ENCODE assay signal across 12 cellular contexts in genomic region chr11:2903672-2904011, GRCh38. TPM values are rescaled to one million over a fixed set of nuclear protein-coding genes. Genes with fewer than 3 reads are reported as not detected.
DNase-seq lines count a peak whose midpoint lies in the region; ATAC-seq and TF ChIP-seq lines count a peak whose summit lies in the region.
"Had no signal": no experiment of that assay in that cellular context is flagged by ENCODE, and none has a peak within 500 bp of the region (broad histone marks: within the 10 kb centered on the region; RNA-seq: fewer than 3 reads in every experiment).

No MANE protein-coding gene starts in this region.

- no peak for DNase-seq in SK-N-SH
- no peak for DNase-seq in T-cell
- no peak for DNase-seq in esophagus squamous epithelium (lab: John Stamatoyannopoulos, UW)
- no peak for DNase-seq in progenitor cell of endocrine pancreas (ENCODE audit: low spot score, unreplicated experiment)
- DNase-seq in NCI-H446 treated with DMSO at 0.1 percent for 48 hours (lab: John Stamatoyannopoulos, UW) = no peak
- no peak for DNase-seq in Kasumi-1 (lab: John Stamatoyannopoulos, UW)
- no peak for DNase-seq in NCI-H187 treated with DMSO at 0.1 percent for 48 hours (lab: John Stamatoyannopoulos, UW)
- DNase-seq: left ventricle myocardium inferior had no signal

- H3K36me3 ChIP-seq in SK-N-SH (replicated peaks in 1 of 2; ENCODE audit: control insufficient read depth in 1 of 2, insufficient read depth in 2 of 2, low read length in 1 of 2) = no peaks in the 10 kb centered on the region
- peaks cover 0 to 15% (median 0%) of the 10 kb centered on the region in 3 donors for H3K36me3 ChIP-seq in esophagus squamous epithelium
- H3K36me3 ChIP-seq: left ventricle myocardium inferior, right atrium auricular region had no signal

- H3K4me3 ChIP-seq in SK-N-SH (ENCODE audit: low read depth in 2 of 2, low read length in 1 of 2) (no peak overlapping the region), esophagus squamous epithelium (peak overlapping the region in 2 of 4 donors; percentile 77 to 88)

- no peaks in the 10 kb centered on the region for H3K79me2 ChIP-seq in SK-N-SH (ENCODE audit: insufficient read depth)

- no peak for ATAC-seq in SK-N-SH treated with all-trans-retinoic acid at 6 μM for 48 hours
- ATAC-seq in T-cell (replicated peaks in 1 of 4) = no peak
- ATAC-seq: gastroesophageal sphincter had no signal

- H3K4me2 ChIP-seq in SK-N-SH = peak overlapping the region; percentile 98

- peaks cover 24% of the 10 kb centered on the region for H3K36me3 Mint-ChIP-seq in T-cell
- peaks cover 3% of the 10 kb centered on the region for H3K36me3 Mint-ChIP-seq in progenitor cell of endocrine pancreas (ENCODE audit: insufficient read depth)

- H3F3A ChIP-seq in SK-N-SH (replicated peaks; ENCODE audit: insufficient read depth) = peaks cover 7% of the 10 kb centered on the region

- no peak overlapping the region for H2AFZ ChIP-seq in SK-N-SH (ENCODE audit: low read depth)

- H3K4me3 Mint-ChIP-seq in T-cell (peak overlapping the region; percentile 36 to 65 (median 58)), progenitor cell of endocrine pancreas (ENCODE audit: low read depth) (peak overlapping the region; percentile 43)

- H3K9me3 Mint-ChIP-seq in T-cell = peaks cover 0 to 6% (median 3%) of the 10 kb centered on the region in 3 donors
- peaks cover 9% of the 10 kb centered on the region for H3K9me3 Mint-ChIP-seq in progenitor cell of endocrine pancreas (ENCODE audit: low read depth)

- H3K27ac ChIP-seq in SK-N-SH (ENCODE audit: low read depth in 2 of 2, low read length in 1 of 2) = no peak overlapping the region
- H3K27ac ChIP-seq in esophagus squamous epithelium = peak overlapping the region in 3 of 4 donors; percentile 88 to 95 (median 91)
- H3K27ac ChIP-seq: 22Rv1, left ventricle myocardium inferior had no signal

- POLR2A ChIA-PET in SK-N-SH (lab: Yijun Ruan, JAX) (interaction anchor here (0.9 kb wide), 1 partner anchor 18 kb away, joined by 3 read pairs; the partner anchor contains the start of gene CDKN1C), T-cell (lab: Charles Lee) (no interaction called here)

- H3K4me1 ChIP-seq in SK-N-SH (ENCODE audit: control insufficient read depth in 1 of 2, insufficient read depth in 2 of 2, low read depth in 1 of 2, low read length in 1 of 2) (peaks cover 15 to 17% of the 10 kb centered on the region in 2 experiments; a peak in 3 of 4 replicates), esophagus squamous epithelium (peaks cover 34 to 65% (median 46%) of the 10 kb centered on the region in 3 donors)

- H3K27me3 ChIP-seq in SK-N-SH (ENCODE audit: insufficient read depth) = no peaks in the 10 kb centered on the region
- peaks cover 0 to 11% (median 0%) of the 10 kb centered on the region in 4 donors for H3K27me3 ChIP-seq in esophagus squamous epithelium
- H3K27me3 ChIP-seq: right atrium auricular region had no signal

- H3K9me2 ChIP-seq in SK-N-SH = no peaks in the 10 kb centered on the region

- H3K27me3 Mint-ChIP-seq in T-cell (no peaks in the 10 kb centered on the region), progenitor cell of endocrine pancreas (peaks cover 50% of the 10 kb centered on the region)

- TF ChIP-seq POLR2A in esophagus squamous epithelium (IDR thresholded peaks at IDR 0.05) = no peak

- H3K9me3 ChIP-seq in SK-N-SH (no peaks in the 10 kb centered on the region), esophagus squamous epithelium (no peaks in the 10 kb centered on the region)
- H3K9me3 ChIP-seq: right atrium auricular region had no signal

- H3K4me1 Mint-ChIP-seq in T-cell = peaks cover 29 to 48% (median 37%) of the 10 kb centered on the region in 3 donors
- H3K4me1 Mint-ChIP-seq in progenitor cell of endocrine pancreas (ENCODE audit: low read depth) = no peaks in the 10 kb centered on the region

- no peaks in the 10 kb centered on the region for H4K20me1 ChIP-seq in SK-N-SH (ENCODE audit: insufficient read depth)

- TF ChIP-seq RAD21 in SK-N-SH (IDR thresholded peaks at IDR 0.05; ENCODE audit: low read length) = no peak

- CTCF ChIA-PET in SK-N-SH (lab: Yijun Ruan, JAX) (interaction anchor here (0.6 to 7.6 kb wide), 7 partner anchors 9 to 483 kb away, joined by 3 to 66 read pairs (median 5); partner anchors contain the start of gene PHLDA2), T-cell (lab: Charles Lee) (interaction anchor here in 1 of 2 donors (1.1 kb wide), 1 partner anchor 370 kb away, joined by 3 read pairs; no protein-coding TSS in a partner anchor)

- TF ChIP-seq CTCF in SK-N-SH (IDR thresholded peaks at IDR 0.05) (no peak), esophagus squamous epithelium (IDR thresholded peaks at IDR 0.05) (no peak), progenitor cell of endocrine pancreas (IDR thresholded peaks at IDR 0.05; ENCODE audit: unreplicated experiment) (no peak)

- peak overlapping the region in 1 of 2 donors; percentile 45 for H3K27ac Mint-ChIP-seq in T-cell
- no peak overlapping the region for H3K27ac Mint-ChIP-seq in progenitor cell of endocrine pancreas

- H3K9ac ChIP-seq in SK-N-SH = no peak overlapping the region

- TF ChIP-seq EP300 in SK-N-SH (IDR thresholded peaks at IDR 0.05; ENCODE audit: borderline replicate concordance in 1 of 2, low read depth in 1 of 2, low read length in 1 of 2) = no peak

- intact Hi-C loops in esophagus squamous epithelium (cut with DNase I) = no loop called here

- 87% methylated on average over 5 of the region's 7 CpGs for WGBS in SK-N-SH (ENCODE audit: low lambda C conversion rate)
- 52 to 68% methylated on average over 4 to 7 of the region's 7 CpGs for WGBS in esophagus squamous epithelium, 2 donors

TF ChIP-seq in SK-N-SH, 30 proteins besides CTCF, POLR2A, EP300 and RAD21:
- TF ChIP-seq MXI1 (IDR thresholded peaks at IDR 0.05; ENCODE audit: low read depth, low read length) (no peak), JUND (IDR thresholded peaks at IDR 0.05) (no peak), POLR2AphosphoS5 (IDR thresholded peaks at IDR 0.05; ENCODE audit: low read depth, low read length) (no peak), SMC3 (IDR thresholded peaks at IDR 0.05; ENCODE audit: low read depth, low read length) (no peak)
TF ChIP-seq in SK-N-SH: peak in this region for 0.

TF ChIP-seq in SK-N-SH treated with all-trans-retinoic acid at 6 μM for 48 hours, 23 proteins besides CTCF, POLR2A, EP300 and RAD21:
- TF ChIP-seq CREB5 (CRISPR knock-in tag; IDR thresholded peaks at IDR 0.05; ENCODE audit: low read depth) = no peak

RNA-seq across cellular contexts. Expression of gene CDKN1C, which starts 18.1 kb away (rescaled TPM):
- 1.1 and 1.6 TPM in 2 replicates for polyA plus RNA-seq in SK-N-SH (2012; rRNA removed)
- 1.2 and 1.7 TPM in 2 replicates for polyA plus RNA-seq in SK-N-SH (2012; cell fraction: cytosol; rRNA removed)
- 2.4 and 4.2 TPM in 2 replicates for polyA plus RNA-seq in SK-N-SH (2012; cell fraction: nucleus; rRNA removed)
- total RNA-seq in T-cell = 1 to 10 TPM; 2.1 to 7.0 (median 5.3) TPM
- total RNA-seq in esophagus squamous epithelium = 10 to 100 TPM in 2 of 4 donors, 1 to 10 TPM in 2; 4.1 to 54.6 (median 20.8) TPM
- total RNA-seq in progenitor cell of endocrine pancreas = 247 and 268 TPM in 2 replicates

RNA-seq across cellular contexts. Expression of gene PHLDA2, which starts 25.6 kb away (rescaled TPM):
- 16.2 and 23.6 TPM in 2 replicates for polyA plus RNA-seq in SK-N-SH (2012; rRNA removed)
- polyA plus RNA-seq in SK-N-SH (2012; cell fraction: cytosol; rRNA removed) = 15.9 and 26.1 TPM in 2 replicates
- polyA plus RNA-seq in SK-N-SH (2012; cell fraction: nucleus; rRNA removed) = 15.9 and 37.1 TPM in 2 replicates
- total RNA-seq in T-cell = 1 to 10 TPM in 1 of 5 donors, under 1 TPM in 4; 0.65 to 1.3 (median 0.79) TPM
- total RNA-seq in esophagus squamous epithelium = 10 to 100 TPM; 10.2 to 39.2 (median 22.5) TPM
- total RNA-seq in progenitor cell of endocrine pancreas = 1.2 and 1.9 TPM in 2 replicates
- total RNA-seq: left ventricle myocardium inferior had no signal

Comparison
In these comparisons a context has a peak if more than half of its experiments do, and no peak if none do; other contexts are left out.
1. H3K27ac ChIP-seq: peak in esophagus squamous epithelium (3 of 4); none in SK-N-SH (0 of 2).